In genomic region chr1:20154306-20154831, GRCh38 we compare ENCODE assay signal across 14 cellular contexts. TPM values are rescaled to one million over a fixed set of nuclear protein-coding genes. Genes with fewer than 3 reads are reported as not detected.
DNase-seq lines count a peak whose midpoint lies in the region; ATAC-seq and TF ChIP-seq lines count a peak whose summit lies in the region.
"Had no signal": no experiment of that assay in that cellular context is flagged by ENCODE, and none has a peak within 500 bp of the region (broad histone marks: within the 10 kb centered on the region; RNA-seq: fewer than 3 reads in every experiment).

No MANE protein-coding gene starts in this region.

- no peak for TF ChIP-seq CTCF in activated CD8-positive, alpha-beta T cell treated with anti-CD3 and anti-CD28 coated beads for 36 hours (IDR thresholded peaks at IDR 0.05)
- no peak for TF ChIP-seq CTCF in liver (IDR thresholded peaks at IDR 0.05; ENCODE audit: low read depth, low read length, missing input control)
- no peak for TF ChIP-seq CTCF in stomach (IDR thresholded peaks at IDR 0.05)

- TF ChIP-seq POLR2A in stomach (IDR thresholded peaks at IDR 0.05) = no peak

- ATAC-seq in activated T-cell treated with anti-CD3 and anti-CD28 coated beads, Interleukin-2, amount 50 U/mL, for 72 hours (replicated peaks in 1 of 2) = no peak
- no peak for ATAC-seq in activated CD8-positive, alpha-beta T cell treated with anti-CD3 and anti-CD28 coated beads for 36 hours
- ATAC-seq in HG03520 (IDR thresholded peaks at IDR 0.05; ENCODE audit: unreplicated experiment) (no peak), HG03342 (IDR thresholded peaks at IDR 0.05; ENCODE audit: unreplicated experiment) (no peak), HG02623 (IDR thresholded peaks at IDR 0.05; ENCODE audit: unreplicated experiment) (no peak)

- H3K9me3 Mint-ChIP-seq in activated T-cell treated with anti-CD3 and anti-CD28 coated beads, Interleukin-2, amount 50 U/mL, for 72 hours = peaks cover 0 to 5% of the 10 kb centered on the region in 2 donors
- H3K9me3 Mint-ChIP-seq in activated CD8-positive, alpha-beta T cell treated with anti-CD3 and anti-CD28 coated beads for 36 hours = peaks cover 5% of the 10 kb centered on the region

- CTCF ChIA-PET in activated CD8-positive, alpha-beta T cell treated with anti-CD3 and anti-CD28 coated beads for 36 hours (lab: Charles Lee) = interaction anchor here (3.2 to 6.0 kb wide), 2 partner anchors 8 to 40 kb away, joined by 19 to 46 read pairs; no protein-coding TSS in a partner anchor

- peak overlapping the region; percentile 58 for H3K27ac Mint-ChIP-seq in activated T-cell treated with anti-CD3 and anti-CD28 coated beads, Interleukin-2, amount 50 U/mL, for 72 hours
- H3K27ac Mint-ChIP-seq in activated CD8-positive, alpha-beta T cell treated with anti-CD3 and anti-CD28 coated beads for 36 hours = peak overlapping the region; percentile 22

- peak overlapping the region; percentile 43 to 66 for H3K4me3 Mint-ChIP-seq in activated T-cell treated with anti-CD3 and anti-CD28 coated beads, Interleukin-2, amount 50 U/mL, for 72 hours
- no peak overlapping the region for H3K4me3 Mint-ChIP-seq in activated CD8-positive, alpha-beta T cell treated with anti-CD3 and anti-CD28 coated beads for 36 hours

- H3K9me3 ChIP-seq in liver (ENCODE audit: control insufficient read depth in 4 of 4, low read length in 3 of 4) (no peaks in the 10 kb centered on the region), stomach (peaks cover 5 to 25% (median 16%) of the 10 kb centered on the region in 4 donors)

- H3K4me3 ChIP-seq in liver (ENCODE audit: low read depth in 1 of 3, low read length in 3 of 3) (peak overlapping the region in 2 of 3 donors; percentile 24 to 30), stomach (peak overlapping the region; percentile 15 to 29 (median 18))

- H3K4me1 ChIP-seq in liver (ENCODE audit: control insufficient read depth in 4 of 4, insufficient read depth in 4 of 4, low read length in 3 of 4) = peaks cover 9 to 33% (median 20%) of the 10 kb centered on the region in 4 donors
- H3K4me1 ChIP-seq in stomach = peaks cover 7 to 33% (median 23%) of the 10 kb centered on the region in 4 donors

- TF ChIP-seq RAD21 in liver (IDR thresholded peaks at IDR 0.05) = peak in 1 of 2 donors; percentile 42

- no peaks in the 10 kb centered on the region for H3K27me3 ChIP-seq in liver (ENCODE audit: control insufficient read depth in 4 of 4, insufficient read depth in 4 of 4, low read length in 3 of 4)
- peaks cover 0 to 16% (median 0%) of the 10 kb centered on the region in 3 donors for H3K27me3 ChIP-seq in stomach

- H3K27ac ChIP-seq in liver (ENCODE audit: low read depth in 1 of 2, low read length in 2 of 2) (peak overlapping the region; percentile 69 to 86), stomach (peak overlapping the region in 4 of 5 donors; percentile 18 to 35 (median 24))

- peaks cover 4% of the 10 kb centered on the region for H3K27me3 Mint-ChIP-seq in activated T-cell treated with anti-CD3 and anti-CD28 coated beads, Interleukin-2, amount 50 U/mL, for 72 hours (ENCODE audit: low read depth)
- H3K27me3 Mint-ChIP-seq in activated CD8-positive, alpha-beta T cell treated with anti-CD3 and anti-CD28 coated beads for 36 hours = peaks cover 1% of the 10 kb centered on the region

- intact Hi-C loops in activated CD8-positive, alpha-beta T cell treated with anti-CD3 and anti-CD28 coated beads for 36 hours (cut with micrococcal nuclease) = loop anchor here (5.0 kb wide), 2 partner anchors 52 to 237 kb away; no protein-coding TSS in a partner anchor
- intact Hi-C loops in stomach (cut with DNase I; ENCODE audit: low total_unique reads) = loop anchor here (5.0 kb wide), 1 partner anchor 237 kb away; no protein-coding TSS in a partner anchor

- H3K9ac ChIP-seq in liver (ENCODE audit: low read depth in 1 of 2, low read length in 2 of 2) = peak overlapping the region in 1 of 2 donors; percentile 42

- no peaks in the 10 kb centered on the region for H3K36me3 ChIP-seq in liver (ENCODE audit: control insufficient read depth in 4 of 4, insufficient read depth in 3 of 4, low read depth in 1 of 4, low read length in 3 of 4)
- no peaks in the 10 kb centered on the region for H3K36me3 ChIP-seq in stomach

- DNase-seq in activated T-cell treated with anti-CD3 and anti-CD28 coated beads, Interleukin-2, amount 50 U/mL, for 72 hours = no peak
- no peak for DNase-seq in activated T-cell treated with anti-CD3 and anti-CD28 coated beads, Interleukin-2, amount 50 U/mL, for 1 hour
- DNase-seq in activated CD8-positive, alpha-beta T cell treated with anti-CD3 and anti-CD28 coated beads for 36 hours = no peak
- no peak for DNase-seq in stomach
- DNase-seq: activated CD4-positive, alpha-beta T cell treated with anti-CD3 and anti-CD28 coated beads for 48 hours; NCI-H526; stimulated activated naive CD4-positive, alpha-beta T cell treated with Interleukin-2 at 50 U/mL for 16 hours had no signal

- POLR2A ChIA-PET in activated CD8-positive, alpha-beta T cell treated with anti-CD3 and anti-CD28 coated beads for 36 hours (lab: Charles Lee) = no interaction called here

- WGBS in liver = 34% methylated on average over 17 of the region's 17 CpGs
- 47 to 65% (median 55%) methylated on average over 14 to 17 of the region's 17 CpGs for WGBS in stomach, 5 donors

- no peak for TF ChIP-seq EP300 in stomach (IDR thresholded peaks at IDR 0.05)

- H3K36me3 Mint-ChIP-seq in activated T-cell treated with anti-CD3 and anti-CD28 coated beads, Interleukin-2, amount 50 U/mL, for 72 hours (ENCODE audit: insufficient read depth in 2 of 2) = peaks cover 2 to 3% of the 10 kb centered on the region in 2 donors
- no peaks in the 10 kb centered on the region for H3K36me3 Mint-ChIP-seq in activated CD8-positive, alpha-beta T cell treated with anti-CD3 and anti-CD28 coated beads for 36 hours (ENCODE audit: low read depth)

- H3K4me1 Mint-ChIP-seq in activated T-cell treated with anti-CD3 and anti-CD28 coated beads, Interleukin-2, amount 50 U/mL, for 72 hours (ENCODE audit: low read depth) = peaks cover 19% of the 10 kb centered on the region
- peaks cover 10% of the 10 kb centered on the region for H3K4me1 Mint-ChIP-seq in activated CD8-positive, alpha-beta T cell treated with anti-CD3 and anti-CD28 coated beads for 36 hours (ENCODE audit: low read depth)

TF ChIP-seq in liver, 16 proteins besides CTCF, POLR2A, EP300 and RAD21 (continues in another document):
- TF ChIP-seq ZBTB33 (IDR thresholded peaks at IDR 0.05) = no peak
- peak; percentile 30 for TF ChIP-seq YY1 (IDR thresholded peaks at IDR 0.05)
- TF ChIP-seq TAF1 (conservative IDR thresholded peaks at IDR 0.05) = no peak
- TF ChIP-seq HNF4G (IDR thresholded peaks at IDR 0.05) = no peak
- TF ChIP-seq MAX (IDR thresholded peaks at IDR 0.05) = no peak
- TF ChIP-seq FOXA2 (IDR thresholded peaks at IDR 0.05) = no peak
- peak; percentile 9 for TF ChIP-seq ATF3 (IDR thresholded peaks at IDR 0.05)
- peak; percentile 53 to 61 for TF ChIP-seq RXRA (IDR thresholded peaks at IDR 0.05)
- peak; percentile 58 for TF ChIP-seq NR2F2 (IDR thresholded peaks at IDR 0.05)
- no peak for TF ChIP-seq EGR1 (IDR thresholded peaks at IDR 0.05; ENCODE audit: low read depth in 2 of 2)
- TF ChIP-seq SP1 (IDR thresholded peaks at IDR 0.05) = peak; percentile 73

RNA-seq across cellular contexts. Expression of gene PLA2G2F, which starts 15.2 kb away (rescaled TPM):
- total RNA-seq in activated T-cell treated with anti-CD3 and anti-CD28 coated beads, Interleukin-2, amount 50 U/mL, for 72 hours = not detected
- total RNA-seq in activated CD8-positive, alpha-beta T cell treated with anti-CD3 and anti-CD28 coated beads for 36 hours = not detected
- total RNA-seq in liver (under 1 TPM in 1 of 2 donors, not detected in 1; under 0.01 TPM), stomach (1 to 10 TPM in 1 of 5 donors, under 1 TPM in 1, not detected in 3; 0.18 to 6.4 TPM)
- polyA plus RNA-seq in liver (not detected), stomach (not detected)
- total RNA-seq: SK-MEL-5 had no signal
- polyA plus RNA-seq: AG04450, neural cell had no signal

RNA-seq across cellular contexts. Expression of gene UBXN10, which starts 31.5 kb away (rescaled TPM):
- total RNA-seq in activated T-cell treated with anti-CD3 and anti-CD28 coated beads, Interleukin-2, amount 50 U/mL, for 72 hours = under 1 TPM; 0.91 to 0.93 TPM
- total RNA-seq in activated CD8-positive, alpha-beta T cell treated with anti-CD3 and anti-CD28 coated beads for 36 hours = under 1 TPM; 0.34 to 0.45 TPM
- total RNA-seq in liver (1 to 10 TPM; 1.1 to 2.3 TPM), stomach (1 to 10 TPM; 1.2 to 8.0 (median 3.8) TPM)
- polyA plus RNA-seq in liver (1 to 10 TPM in 1 of 2 donors, under 1 TPM in 1; 0.50 to 1.1 TPM), stomach (1 to 10 TPM in 2 of 3 donors, under 1 TPM in 1; 0.31 to 1.8 (median 1.5) TPM)
- polyA plus RNA-seq: AG04450 had no signal

RNA-seq across cellular contexts. Expression of gene PLA2G2C, which starts 31.9 kb away (rescaled TPM):
- 1 to 10 TPM; 3.1 to 3.3 TPM for total RNA-seq in activated T-cell treated with anti-CD3 and anti-CD28 coated beads, Interleukin-2, amount 50 U/mL, for 72 hours
- under 1 TPM; 0.29 to 0.59 TPM for total RNA-seq in activated CD8-positive, alpha-beta T cell treated with anti-CD3 and anti-CD28 coated beads for 36 hours
- total RNA-seq in liver = not detected
- not detected for polyA plus RNA-seq in liver
- 1 to 10 TPM in 1 of 5 donors, under 1 TPM in 1, not detected in 3; 0.73 to 1.3 TPM for total RNA-seq in stomach
- polyA plus RNA-seq in stomach = under 1 TPM in 1 of 3 donors, not detected in 2; 0.43 TPM
- total RNA-seq: SK-MEL-5 had no signal
- polyA plus RNA-seq: AG04450, neural cell had no signal

RNA-seq across cellular contexts. Expression of gene PLA2G2D, which starts 35.0 kb away (rescaled TPM):
- not detected for total RNA-seq in activated T-cell treated with anti-CD3 and anti-CD28 coated beads, Interleukin-2, amount 50 U/mL, for 72 hours
- not detected for total RNA-seq in activated CD8-positive, alpha-beta T cell treated with anti-CD3 and anti-CD28 coated beads for 36 hours
- under 1 TPM; 0.08 to 0.14 TPM for total RNA-seq in liver
- polyA plus RNA-seq in liver = under 1 TPM in 1 of 2 donors, not detected in 1; 0.06 TPM
- total RNA-seq in stomach = not detected
- polyA plus RNA-seq in stomach = under 1 TPM in 1 of 3 donors, not detected in 2; 0.23 TPM
- total RNA-seq: SK-MEL-5 had no signal
- polyA plus RNA-seq: AG04450, neural cell had no signal
